Comparison of ENCODE assay signal across 1 cellular context in the genomic region with DNA sequence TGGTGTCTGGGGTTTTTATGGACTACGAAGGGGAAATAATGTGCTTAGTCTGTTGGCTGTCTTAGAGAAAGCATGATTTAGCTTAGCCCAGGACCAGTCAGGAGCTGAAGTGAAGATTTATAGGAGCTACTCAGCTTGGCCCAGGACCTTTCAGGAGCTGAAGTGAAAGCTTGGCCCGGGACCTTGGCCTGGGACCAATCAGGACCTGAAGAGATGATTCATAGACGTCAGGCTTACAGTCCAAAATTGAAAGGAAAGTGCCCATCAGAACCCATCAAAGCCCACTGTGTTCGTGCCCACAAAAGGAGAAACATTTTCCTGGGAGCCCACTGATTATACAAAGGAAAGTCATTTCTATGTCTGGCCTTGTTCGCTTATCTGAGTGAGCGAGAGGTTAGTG.
TF ChIP-seq lines count a peak whose summit lies in the region.

No MANE protein-coding gene starts in this region.

TF ChIP-seq in GM23338, 12 proteins besides CTCF, POLR2A, EP300 and RAD21 (continued from another document):
- TF ChIP-seq, protein P1, sequence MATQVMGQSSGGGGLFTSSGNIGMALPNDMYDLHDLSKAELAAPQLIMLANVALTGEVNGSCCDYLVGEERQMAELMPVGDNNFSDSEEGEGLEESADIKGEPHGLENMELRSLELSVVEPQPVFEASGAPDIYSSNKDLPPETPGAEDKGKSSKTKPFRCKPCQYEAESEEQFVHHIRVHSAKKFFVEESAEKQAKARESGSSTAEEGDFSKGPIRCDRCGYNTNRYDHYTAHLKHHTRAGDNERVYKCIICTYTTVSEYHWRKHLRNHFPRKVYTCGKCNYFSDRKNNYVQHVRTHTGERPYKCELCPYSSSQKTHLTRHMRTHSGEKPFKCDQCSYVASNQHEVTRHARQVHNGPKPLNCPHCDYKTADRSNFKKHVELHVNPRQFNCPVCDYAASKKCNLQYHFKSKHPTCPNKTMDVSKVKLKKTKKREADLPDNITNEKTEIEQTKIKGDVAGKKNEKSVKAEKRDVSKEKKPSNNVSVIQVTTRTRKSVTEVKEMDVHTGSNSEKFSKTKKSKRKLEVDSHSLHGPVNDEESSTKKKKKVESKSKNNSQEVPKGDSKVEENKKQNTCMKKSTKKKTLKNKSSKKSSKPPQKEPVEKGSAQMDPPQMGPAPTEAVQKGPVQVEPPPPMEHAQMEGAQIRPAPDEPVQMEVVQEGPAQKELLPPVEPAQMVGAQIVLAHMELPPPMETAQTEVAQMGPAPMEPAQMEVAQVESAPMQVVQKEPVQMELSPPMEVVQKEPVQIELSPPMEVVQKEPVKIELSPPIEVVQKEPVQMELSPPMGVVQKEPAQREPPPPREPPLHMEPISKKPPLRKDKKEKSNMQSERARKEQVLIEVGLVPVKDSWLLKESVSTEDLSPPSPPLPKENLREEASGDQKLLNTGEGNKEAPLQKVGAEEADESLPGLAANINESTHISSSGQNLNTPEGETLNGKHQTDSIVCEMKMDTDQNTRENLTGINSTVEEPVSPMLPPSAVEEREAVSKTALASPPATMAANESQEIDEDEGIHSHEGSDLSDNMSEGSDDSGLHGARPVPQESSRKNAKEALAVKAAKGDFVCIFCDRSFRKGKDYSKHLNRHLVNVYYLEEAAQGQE (IDR thresholded peaks at IDR 0.05; ENCODE audit: unreplicated experiment), result no peak
- no peak for TF ChIP-seq CREB1 (CRISPR knock-in tag; IDR thresholded peaks at IDR 0.05; ENCODE audit: low read depth)
- TF ChIP-seq ZNF331 (CRISPR knock-in tag; IDR thresholded peaks at IDR 0.05; ENCODE audit: low read depth), result no peak
- no peak for TF ChIP-seq EZH2 (IDR thresholded peaks at IDR 0.05; ENCODE audit: low read depth, unreplicated experiment)
- TF ChIP-seq ZNF462 (CRISPR knock-in tag; IDR thresholded peaks at IDR 0.05), result no peak
- TF ChIP-seq EZH2phosphoT487 (IDR thresholded peaks at IDR 0.05; ENCODE audit: unreplicated experiment), result no peak
- no peak for TF ChIP-seq POLR2AphosphoS5 (IDR thresholded peaks at IDR 0.05; ENCODE audit: low read depth)
- no peak for TF ChIP-seq STAT1 (IDR thresholded peaks at IDR 0.05; ENCODE audit: unreplicated experiment)
